ENCODE assay signal across 22 cellular contexts in the genomic region with DNA sequence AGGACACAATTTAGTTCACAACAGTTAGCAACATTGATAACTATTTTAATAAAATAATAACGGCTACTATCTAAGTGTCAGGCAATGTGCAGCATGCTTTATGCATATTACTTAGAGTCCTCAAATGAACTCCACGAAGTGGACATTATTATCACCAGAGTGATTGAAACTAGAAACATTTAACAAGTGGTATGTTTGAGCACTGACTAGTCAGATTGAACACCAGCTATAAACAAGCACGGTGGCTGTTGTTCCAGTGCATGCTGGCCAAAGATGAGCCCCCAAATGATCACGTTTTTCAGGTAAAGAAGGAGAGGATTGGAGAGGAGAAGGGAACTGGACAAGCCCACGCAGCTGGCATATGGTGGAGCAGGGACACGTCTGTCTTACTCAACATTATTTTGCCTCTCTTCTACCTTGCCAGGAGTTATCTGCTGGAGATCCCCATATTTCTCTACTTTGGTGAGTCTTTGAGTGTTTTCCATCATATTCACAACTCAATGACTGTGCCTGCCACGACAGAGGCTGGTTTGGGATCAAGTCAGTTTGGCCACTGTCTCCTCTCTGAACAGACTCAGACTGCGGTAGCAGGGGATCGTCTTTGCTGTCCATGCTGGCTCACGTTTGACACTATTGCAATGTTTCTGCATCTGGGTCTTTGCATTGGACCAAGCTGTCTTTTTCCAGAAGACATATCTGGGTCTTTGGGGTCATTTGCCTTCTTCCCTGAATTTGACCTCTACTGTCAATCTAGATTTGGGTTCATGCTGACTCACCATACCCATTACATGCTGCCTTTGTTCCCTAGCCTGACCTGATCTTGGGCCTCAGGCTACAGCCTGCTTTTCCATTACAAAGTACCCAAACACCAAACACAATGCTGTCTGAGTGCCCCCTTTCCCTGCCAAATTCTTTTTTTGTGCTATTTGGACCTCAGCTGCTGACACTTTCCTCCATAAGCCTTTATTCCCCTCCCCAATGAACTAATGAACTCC.
A peak's percentile ranks its signal among the peaks of the same experiment; 100 is the strongest.
DNase-seq lines count a peak whose midpoint lies in the region; ATAC-seq, FAIRE-seq and TF ChIP-seq lines count a peak whose summit lies in the region.
"Had no signal": no experiment of that assay in that cellular context is flagged by ENCODE, and none has a peak within 500 bp of the region (broad histone marks: within the 10 kb centered on the region; RNA-seq: fewer than 3 reads in every experiment).

No MANE protein-coding gene starts in this region.

- WGBS in A549 (ENCODE audit: missing lambda C conversion rate), result 71% methylated on average over 10 of the region's 10 CpGs
- WGBS in IMR-90 (ENCODE audit: extremely low coverage in 2 of 2, insufficient read length in 1 of 2), 2 experiments, result 63% methylated on average over 6 of the region's 10 CpGs; no CpG with 5 or more reads in 1 of the 2 experiments

- intact Hi-C loops in IMR-90 (cut with micrococcal nuclease), result no loop called here

- DNase-seq in A549 (ENCODE audit: low read depth in 1 of 2, low spot score in 1 of 2), result no peak
- DNase-seq in IMR-90, result no peak
- DNase-seq in neural crest cell (ENCODE audit: low read depth, low spot score), result no peak
- no peak for DNase-seq in NCI-H2081 treated with DMSO at 0.1 percent for 48 hours (lab: John Stamatoyannopoulos, UW)
- no peak for DNase-seq in hippocampal formation (lab: John Stamatoyannopoulos, UW)
- DNase-seq in activated CD8-positive, alpha-beta memory T cell treated with anti-CD3 and anti-CD28 coated beads for 24 hours, result no peak
- DNase-seq in DMS153 treated with DMSO at 0.1 percent for 48 hours (lab: John Stamatoyannopoulos, UW; ENCODE audit: unreplicated experiment), result no peak
- DNase-seq: ACHN; activated CD4-positive, alpha-beta T cell treated with anti-CD3 and anti-CD28 coated beads, Interleukin-2, amount 50 U/mL, for 4 hours; activated CD4-positive, CD25-positive, alpha-beta regulatory T cell; activated CD8-positive, alpha-beta memory T cell treated with anti-CD3 and anti-CD28 coated beads, Interleukin-2, amount 50 U/mL, for 4 hours; activated naive CD4-positive, alpha-beta T cell treated with anti-CD3 and anti-CD28 coated beads, Interleukin-2, amount 50 U/mL, for 16 hours; anterior cingulate cortex; Calu3; GM23248; NCI-H187; SHP77 had no signal

- no peaks in the 10 kb centered on the region for H3K9me3 Mint-ChIP-seq in neural crest cell
- H3K9me3 Mint-ChIP-seq: memory B cell had no signal

- H2AFZ ChIP-seq in IMR-90 (replicated peaks; ENCODE audit: low read length, poor library complexity), result no peak overlapping the region
- H2AFZ ChIP-seq: GM23248 had no signal

- H3K4me1 ChIP-seq in A549 (peaks cover 28% of the 10 kb centered on the region), IMR-90 (ENCODE audit: control insufficient read depth, insufficient read depth, low read length) (peaks cover 8% of the 10 kb centered on the region)

- CTCF ChIA-PET in A549 (lab: Yijun Ruan, JAX) (interaction anchor here (0.9 to 4.0 kb wide), 4 partner anchors 68 to 141 kb away, joined by 3 to 24 read pairs (median 10); no protein-coding TSS in a partner anchor), IMR-90 (lab: Yijun Ruan, JAX) (no interaction called here)

- H3K27me3 Mint-ChIP-seq in neural crest cell (ENCODE audit: low read depth), result no peaks in the 10 kb centered on the region

- peaks cover 2% of the 10 kb centered on the region; the same call in 1 of the 2 replicates for H3K9me1 ChIP-seq in IMR-90 (ENCODE audit: insufficient read depth, low read length)

- FAIRE-seq in A549 (lab: Jason Lieb, UNC), result no peak
- FAIRE-seq: endometrium had no signal

- peaks cover 69% of the 10 kb centered on the region for H3K4me1 Mint-ChIP-seq in neural crest cell

- H3K23ac ChIP-seq in IMR-90 (ENCODE audit: low read depth, low read length), result no peak overlapping the region

- no peak overlapping the region for H2BK120ac ChIP-seq in IMR-90 (ENCODE audit: low read depth, low read length)

- H2AK9ac ChIP-seq in IMR-90 (replicated peaks; ENCODE audit: low read depth, low read length, poor library complexity), result no peak overlapping the region

- H2AK5ac ChIP-seq in IMR-90 (ENCODE audit: low read depth, low read length), result 0 out of 2 replicates have a peak overlapping the region, but pooled peaks have one; percentile 16

- H3K4me2 ChIP-seq in A549 (peak overlapping the region; percentile 71; the same call in 1 of the 3 replicates), IMR-90 (ENCODE audit: low read depth, low read length) (no peak overlapping the region)

- no peak overlapping the region for H4K5ac ChIP-seq in IMR-90 (ENCODE audit: low read depth, low read length)

- H3K56ac ChIP-seq in IMR-90 (ENCODE audit: extremely low read depth, insufficient read depth, low read length), result no peak overlapping the region

- H3K18ac ChIP-seq in IMR-90 (ENCODE audit: low read depth, low read length), result no peak overlapping the region

- peak overlapping the region; percentile 91 for H3K27ac Mint-ChIP-seq in neural crest cell (ENCODE audit: unreplicated experiment)
- H3K27ac Mint-ChIP-seq: memory B cell had no signal

- H3K36me3 ChIP-seq in IMR-90 (ENCODE audit: control insufficient read depth, insufficient read depth, low read length), result no peaks in the 10 kb centered on the region
- H3K36me3 ChIP-seq: suprapubic skin, vagina had no signal

- H3K79me1 ChIP-seq in IMR-90 (ENCODE audit: low read depth in 1 of 2, low read length in 2 of 2), result no peaks in the 10 kb centered on the region

- no peak overlapping the region for H3K9ac ChIP-seq in IMR-90 (ENCODE audit: low read depth, low read length)
- H3K9ac ChIP-seq: GM23248 had no signal

- TF ChIP-seq CTCF in A549 (IDR thresholded peaks at IDR 0.05) (no peak), IMR-90 (conservative IDR thresholded peaks at IDR 0.05; ENCODE audit: low read depth, low read length) (no peak), neural crest cell (conservative IDR thresholded peaks at IDR 0.05) (no peak)

- TF ChIP-seq RAD21 in A549 (conservative IDR thresholded peaks at IDR 0.05 in 1 of 2, IDR thresholded peaks at IDR 0.05 in 1 of 2) (no peak), IMR-90 (IDR thresholded peaks at IDR 0.05; ENCODE audit: low read length) (no peak)

- in situ Hi-C loops in IMR-90 (cut with MboI; ENCODE audit: low sequenced_read_pairs), result no loop called here

- H4K8ac ChIP-seq in IMR-90 (ENCODE audit: low read depth in 2 of 2, low read length in 2 of 2), result no peak overlapping the region

- no peak overlapping the region for H3K4ac ChIP-seq in IMR-90 (ENCODE audit: low read depth, low read length)

- no peak overlapping the region for H3K4me3 Mint-ChIP-seq in neural crest cell
- H3K4me3 Mint-ChIP-seq: memory B cell had no signal

- no peak for TF ChIP-seq EP300 in A549 (IDR thresholded peaks at IDR 0.05)

- no peaks in the 10 kb centered on the region for H3K36me3 Mint-ChIP-seq in neural crest cell (ENCODE audit: low read depth)
- H3K36me3 Mint-ChIP-seq: memory B cell had no signal

- ATAC-seq in A549, result no peak
- ATAC-seq in IMR-90 (ENCODE audit: low read depth), result no peak

- no peaks in the 10 kb centered on the region for H4K20me1 ChIP-seq in IMR-90 (ENCODE audit: insufficient read depth, low read length)

- H3K4me3 ChIP-seq in A549 (no peak overlapping the region), IMR-90 (ENCODE audit: insufficient read depth, low read depth, low read length) (no peak overlapping the region)
- H3K4me3 ChIP-seq: GM23248, suprapubic skin, vagina had no signal

- POLR2A ChIA-PET in A549 (lab: Yijun Ruan, JAX), result no interaction called here
- POLR2A ChIA-PET in IMR-90 (lab: Charles Lee; ENCODE audit: unreplicated experiment), result no interaction called here

- dilution Hi-C loops in IMR-90 (cut with HindIII; ENCODE audit: low sequenced_read_pairs, unreplicated experiment), result no loop called here

- H3K27ac ChIP-seq in A549, result peak overlapping the region; percentile 39 to 72; a peak in 3 of 6 replicates
- no peak overlapping the region for H3K27ac ChIP-seq in IMR-90 (ENCODE audit: insufficient read depth, low read length)
- peak overlapping the region; percentile 11 for H3K27ac ChIP-seq in cingulate gyrus (ENCODE audit: low read depth, low read length)
- H3K27ac ChIP-seq: GM23248, suprapubic skin, vagina had no signal

- H2BK20ac ChIP-seq in IMR-90 (ENCODE audit: low read depth, low read length), result no peak overlapping the region

- no TSS peak for BruUV-seq in IMR-90 (replicated peaks; lab: Mats Ljungman, UMichigan)

- TF ChIP-seq POLR2A in A549 (IDR thresholded peaks at IDR 0.05; ENCODE audit: low read length) (no peak), IMR-90 (IDR thresholded peaks at IDR 0.05; ENCODE audit: low read depth, low read length) (no peak)

- no peaks in the 10 kb centered on the region for H3K9me3 ChIP-seq in A549
- H3K9me3 ChIP-seq in IMR-90 (ENCODE audit: control insufficient read depth, insufficient read depth, low read length), result no peaks in the 10 kb centered on the region
- H3K9me3 ChIP-seq: suprapubic skin, vagina had no signal

- H2BK5ac ChIP-seq in IMR-90 (ENCODE audit: low read depth, low read length, poor library complexity, severe bottlenecking), result no peak overlapping the region

- H3K14ac ChIP-seq in IMR-90 (replicated peaks; ENCODE audit: low read depth, low read length), result no peak overlapping the region

- no peak overlapping the region for H2BK15ac ChIP-seq in IMR-90 (ENCODE audit: low read depth, low read length)

- no peaks in the 10 kb centered on the region for H3K27me3 ChIP-seq in IMR-90 (ENCODE audit: control insufficient read depth, insufficient read depth, low read length)
- H3K27me3 ChIP-seq: suprapubic skin, vagina had no signal

- no peak overlapping the region for H4K91ac ChIP-seq in IMR-90 (ENCODE audit: insufficient read depth, low read depth, low read length)

TF ChIP-seq in A549, 52 proteins besides CTCF, POLR2A, EP300 and RAD21 (continues in another document):
- TF ChIP-seq GATA3 (IDR thresholded peaks at IDR 0.05; ENCODE audit: borderline replicate concordance) (no peak), NR3C1 (IDR thresholded peaks at IDR 0.05) (no peak), ATOH8 (CRISPR knock-in tag; IDR thresholded peaks at IDR 0.05; ENCODE audit: low read depth) (no peak)

TF ChIP-seq in IMR-90, 13 proteins besides CTCF, POLR2A, EP300 and RAD21 (continues in another document):
- TF ChIP-seq MAFK (IDR thresholded peaks at IDR 0.05; ENCODE audit: low read depth, low read length) (no peak), BHLHE40 (IDR thresholded peaks at IDR 0.05; ENCODE audit: low read depth, low read length) (no peak), NFE2L2 (IDR thresholded peaks at IDR 0.05; ENCODE audit: low read depth, low read length) (no peak), CEBPB (IDR thresholded peaks at IDR 0.05; ENCODE audit: low read depth, low read length) (no peak), MAZ (IDR thresholded peaks at IDR 0.05; ENCODE audit: borderline replicate concordance, low read depth, low read length) (no peak), RFX5 (IDR thresholded peaks at IDR 0.05; ENCODE audit: low read depth, low read length) (no peak)
- TF ChIP-seq, protein P1, sequence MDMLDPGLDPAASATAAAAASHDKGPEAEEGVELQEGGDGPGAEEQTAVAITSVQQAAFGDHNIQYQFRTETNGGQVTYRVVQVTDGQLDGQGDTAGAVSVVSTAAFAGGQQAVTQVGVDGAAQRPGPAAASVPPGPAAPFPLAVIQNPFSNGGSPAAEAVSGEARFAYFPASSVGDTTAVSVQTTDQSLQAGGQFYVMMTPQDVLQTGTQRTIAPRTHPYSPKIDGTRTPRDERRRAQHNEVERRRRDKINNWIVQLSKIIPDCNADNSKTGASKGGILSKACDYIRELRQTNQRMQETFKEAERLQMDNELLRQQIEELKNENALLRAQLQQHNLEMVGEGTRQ (IDR thresholded peaks at IDR 0.05; ENCODE audit: low read depth, low read length), result no peak
